In genomic region chr4:43373201-43373600, GRCh38 we compare ENCODE assay signal across 23 cellular contexts.
"Had no signal": no experiment of that assay in that cellular context is flagged by ENCODE, and none has a peak within 500 bp of the region (broad histone marks: within the 10 kb centered on the region; RNA-seq: fewer than 3 reads in every experiment).

No MANE protein-coding gene starts in this region.

- H3K27ac ChIP-seq: coronary artery, esophagus muscularis mucosa, foreskin keratinocyte, gastroesophageal sphincter, heart left ventricle, hepatocyte, left lung, lower lobe of right lung had no signal

- ATAC-seq: foreskin keratinocyte; gastroesophageal sphincter; heart left ventricle; left cardiac atrium; left lung; left ventricle myocardium superior; lower lobe of right lung; mucosa of descending colon; naive thymus-derived CD8-positive, alpha-beta T cell had no signal

- H3K9me3 ChIP-seq: esophagus muscularis mucosa, gastroesophageal sphincter, heart left ventricle, left lung, lower lobe of right lung had no signal

- H3K36me3 ChIP-seq: esophagus muscularis mucosa, gastroesophageal sphincter, heart left ventricle, left lung, lower lobe of right lung had no signal

- H3K27me3 ChIP-seq: dorsolateral prefrontal cortex, esophagus muscularis mucosa, foreskin keratinocyte, gastroesophageal sphincter, heart left ventricle, hepatocyte, left lung had no signal

- H3K4me1 ChIP-seq: esophagus muscularis mucosa, foreskin keratinocyte, gastroesophageal sphincter, heart left ventricle, left lung, lower lobe of right lung had no signal

- FAIRE-seq: endothelial cell of umbilical vein, frontal cortex had no signal

- H3K4me3 ChIP-seq: coronary artery, dorsolateral prefrontal cortex, esophagus muscularis mucosa, gastroesophageal sphincter, heart left ventricle, hepatocyte, left lung, lower lobe of right lung, mucosa of descending colon had no signal

- DNase-seq: dermis blood vessel endothelial cell; dorsolateral prefrontal cortex; effector CD4-positive, alpha-beta T cell; effector memory CD4-positive, alpha-beta T cell; foreskin keratinocyte; heart left ventricle; hypothalamus; immature natural killer cell; islet precursor cell; left cardiac atrium; left lung; left ventricle myocardium superior; lower lobe of right lung; mesenchymal stem cell; mucosa of descending colon; naive B cell; naive thymus-derived CD8-positive, alpha-beta T cell had no signal
